In the genomic region with DNA sequence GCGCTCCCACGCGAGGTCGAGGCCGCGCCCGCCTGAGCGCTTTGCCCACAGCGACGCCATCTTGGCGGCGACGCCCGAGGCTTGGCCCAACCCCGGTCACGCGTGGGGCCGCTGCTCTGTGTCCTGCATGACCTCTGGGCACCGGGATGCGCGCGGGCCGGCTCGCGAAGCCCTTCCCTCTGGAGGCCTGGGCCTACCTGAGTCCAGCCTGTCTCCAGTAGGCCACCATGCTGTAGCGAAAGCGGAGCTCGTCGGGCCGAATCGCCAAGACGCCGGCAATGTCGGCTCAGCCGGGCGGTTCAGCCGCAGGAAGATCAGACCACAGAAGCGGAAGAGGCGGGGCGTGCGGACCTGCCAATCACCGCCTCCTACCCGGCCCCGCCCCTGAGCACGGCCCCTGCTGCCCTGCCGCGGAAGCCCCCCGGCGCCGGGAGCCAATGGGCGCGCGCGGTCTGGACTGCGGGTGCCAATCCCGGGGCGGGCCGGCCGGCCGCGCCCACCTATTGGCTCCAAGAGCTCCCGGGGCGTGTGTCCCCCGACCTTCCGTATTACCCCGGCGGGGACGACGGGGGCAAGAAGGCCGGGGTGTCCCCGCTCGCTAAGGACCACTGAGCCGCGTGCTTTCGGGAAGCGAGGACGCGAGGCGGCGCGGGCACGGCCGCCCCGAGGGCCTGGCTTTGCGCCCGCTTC, we compare ENCODE assay signal across 8 cellular contexts.
DNase-seq lines count a peak whose midpoint lies in the region; ATAC-seq lines count a peak whose summit lies in the region.

Gene ATP5F1E, minus strand, starts transcription at position 313 of the 690 bp plus-strand sequence. Its CDS starts 84 bp downstream, at position 229.

- ATAC-seq in GM19025 (IDR thresholded peaks at IDR 0.05; ENCODE audit: low read depth, unreplicated experiment) (peak; percentile 95), HG03342 (IDR thresholded peaks at IDR 0.05; ENCODE audit: unreplicated experiment) (peak; percentile 92)

- DNase-seq in AG08396 (ENCODE audit: low spot score) = peak; percentile 98
- DNase-seq in NCI-H446 (lab: John Stamatoyannopoulos, UW) = peak; percentile 89 to 96
- peak; percentile 88 for DNase-seq in activated CD4-positive, CD25-positive, alpha-beta regulatory T cell treated with anti-CD3 and anti-CD28 coated beads, Interleukin-2, amount 50 U/mL, for 16 hours (ENCODE audit: low read depth, low spot score)
- DNase-seq in central memory CD4-positive, alpha-beta T cell = peak; percentile 96
- peak; percentile 98 for DNase-seq in islet precursor cell
- DNase-seq in stimulated activated CD4-positive, alpha-beta T cell treated with anti-CD3 and anti-CD28 coated beads, Interleukin-12 subunit alpha, Interleukin-12 subunit beta, amount 100 ng/mL, for 4 hours = peak; percentile 96

Comparison
In these comparisons a context has a peak if more than half of its experiments do, and no peak if none do; other contexts are left out.
1. Peak in every context shown above with its lines: DNase-seq and ATAC-seq.